Comparison of ENCODE assay signal across 13 cellular contexts in genomic region chr22:24322522-24322921, GRCh38.
"Had no signal": no experiment of that assay in that cellular context is flagged by ENCODE, and none has a peak within 500 bp of the region (broad histone marks: within the 10 kb centered on the region; RNA-seq: fewer than 3 reads in every experiment).

No MANE protein-coding gene starts in this region.

- H3K4me3 ChIP-seq: coronary artery, mucosa of descending colon, psoas muscle, spleen had no signal

- DNase-seq: activated T-cell treated with anti-CD3 and anti-CD28 coated beads, Interleukin-2, amount 50 U/mL, for 1 hour; effector CD4-positive, alpha-beta T cell; mucosa of descending colon; naive thymus-derived CD8-positive, alpha-beta T cell; nucleus accumbens; psoas muscle; spleen; stimulated activated CD4-positive, alpha-beta T cell treated with anti-CD3 and anti-CD28 coated beads, Interleukin-1b, Interleukin-23, amount 100 ng/mL, for 48 hours had no signal

- H3K27ac Mint-ChIP-seq: stimulated activated memory B cell treated with anti-CD40 and anti-IgM and Interleukin-4, amounts not matched to agents 10 μg/mL and 1 μg/mL and 100 μg/mL, for 72 hours; T-helper 2 cell treated with Interferon-gamma antibody and Interleukin-4, amounts not matched to agents 5 μg/mL and 100 μg/mL, for 36 hours had no signal

- H3K9me3 Mint-ChIP-seq: naive thymus-derived CD8-positive, alpha-beta T cell; stimulated activated memory B cell treated with anti-CD40 and anti-IgM and Interleukin-4, amounts not matched to agents 10 μg/mL and 1 μg/mL and 100 μg/mL, for 72 hours; T-helper 2 cell treated with Interferon-gamma antibody and Interleukin-4, amounts not matched to agents 5 μg/mL and 100 μg/mL, for 36 hours had no signal

- H3K4me1 ChIP-seq: psoas muscle had no signal

- H3K4me1 Mint-ChIP-seq: stimulated activated memory B cell treated with anti-CD40 and anti-IgM and Interleukin-4, amounts not matched to agents 10 μg/mL and 1 μg/mL and 100 μg/mL, for 72 hours had no signal

- H3K27ac ChIP-seq: coronary artery, psoas muscle, spleen had no signal

- H3K4me3 Mint-ChIP-seq: naive thymus-derived CD8-positive, alpha-beta T cell; stimulated activated memory B cell treated with anti-CD40 and anti-IgM and Interleukin-4, amounts not matched to agents 10 μg/mL and 1 μg/mL and 100 μg/mL, for 72 hours; T-helper 2 cell treated with Interferon-gamma antibody and Interleukin-4, amounts not matched to agents 5 μg/mL and 100 μg/mL, for 36 hours had no signal

- H3K27me3 ChIP-seq: spleen had no signal

- ATAC-seq: activated CD4-positive, CD25-positive, alpha-beta regulatory T cell treated with anti-CD3 and anti-CD28 coated beads, Interleukin-2, amount 50 U/mL, for 24 hours; mucosa of descending colon; naive thymus-derived CD8-positive, alpha-beta T cell; psoas muscle; sciatic nerve; stimulated activated memory B cell treated with anti-CD40 and anti-IgM and Interleukin-4, amounts not matched to agents 10 μg/mL and 1 μg/mL and 100 μg/mL, for 72 hours had no signal

- H3K9me3 ChIP-seq: mucosa of descending colon, psoas muscle, spleen had no signal

- H3K27me3 Mint-ChIP-seq: naive thymus-derived CD8-positive, alpha-beta T cell; stimulated activated memory B cell treated with anti-CD40 and anti-IgM and Interleukin-4, amounts not matched to agents 10 μg/mL and 1 μg/mL and 100 μg/mL, for 72 hours had no signal
